Comparison of ENCODE assay signal across 8 cellular contexts in the genomic region with DNA sequence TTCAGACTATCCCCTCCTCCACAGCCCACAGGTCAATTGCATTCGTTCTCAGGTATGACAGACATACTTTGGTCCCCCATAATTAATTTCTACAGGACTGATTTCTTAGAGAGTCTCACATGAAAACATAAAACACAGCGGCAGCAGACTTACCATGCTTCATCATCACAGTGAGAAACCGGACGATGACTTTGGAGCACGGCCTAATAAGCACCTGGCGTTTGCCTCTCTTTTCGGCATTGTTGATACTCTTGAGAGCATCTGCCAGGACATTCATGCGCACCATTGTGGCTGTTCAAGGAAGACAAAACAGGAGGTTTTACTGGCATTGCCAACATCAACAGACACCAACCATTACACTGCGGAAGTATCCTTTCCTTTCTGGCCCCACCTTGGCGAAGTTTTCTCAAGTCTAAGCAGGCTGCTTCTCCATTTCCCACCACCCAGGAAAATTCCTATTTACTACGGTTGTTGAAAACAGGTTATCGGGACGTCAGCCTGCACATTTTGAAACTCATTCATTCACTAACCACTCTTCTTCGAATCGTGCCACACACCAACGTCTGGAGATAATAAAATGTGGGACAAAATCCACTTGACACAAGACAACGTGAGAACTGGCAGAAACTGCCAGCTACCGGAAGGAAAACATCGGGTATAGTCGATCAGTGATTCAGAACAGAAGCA. TPM values are rescaled to one million over a fixed set of nuclear protein-coding genes. Genes with fewer than 3 reads are reported as not detected.
DNase-seq lines count a peak whose midpoint lies in the region; ATAC-seq and TF ChIP-seq lines count a peak whose summit lies in the region.

No MANE protein-coding gene starts in this region.

- H3F3A ChIP-seq in DOHH2 (ENCODE audit: control insufficient read depth, insufficient read depth), result peaks cover 73% of the 10 kb centered on the region
- H3F3A ChIP-seq in OCI-LY1 (ENCODE audit: insufficient read depth, low read length), result peaks cover 14% of the 10 kb centered on the region; the same call in 1 of the 2 replicates

- peak overlapping the region; percentile 93 for H3K27ac Mint-ChIP-seq in osteocyte (ENCODE audit: unreplicated experiment)

- H3K9me2 ChIP-seq in DOHH2 (replicated peaks; ENCODE audit: control insufficient read depth, low read length) (no peaks in the 10 kb centered on the region), OCI-LY1 (ENCODE audit: low read depth, low read length) (no peaks in the 10 kb centered on the region)

- H3K27me3 ChIP-seq in DOHH2 (ENCODE audit: control insufficient read depth, low read length), result no peaks in the 10 kb centered on the region
- no peaks in the 10 kb centered on the region for H3K27me3 ChIP-seq in OCI-LY1 (ENCODE audit: insufficient read depth, low read length)

- H3K27me3 Mint-ChIP-seq in osteocyte (ENCODE audit: unreplicated experiment), result no peaks in the 10 kb centered on the region

- H4K20me1 ChIP-seq in DOHH2 (ENCODE audit: control insufficient read depth, insufficient read depth, low read depth, low read length) (peaks cover 50% of the 10 kb centered on the region), OCI-LY1 (ENCODE audit: insufficient read depth, low read length) (peaks cover 5% of the 10 kb centered on the region; the same call in 1 of the 2 replicates)

- H3K4me2 ChIP-seq in DOHH2 (ENCODE audit: low read length) (peak overlapping the region; percentile 98), OCI-LY1 (ENCODE audit: low read length) (peak overlapping the region; percentile 79)

- H3K27ac ChIP-seq in DOHH2 (ENCODE audit: low read depth, low read length) (peak overlapping the region; percentile 59), OCI-LY1 (ENCODE audit: low read depth, low read length, poor library complexity, severe bottlenecking) (peak overlapping the region; percentile 47)

- ATAC-seq in GM21381 (IDR thresholded peaks at IDR 0.05; ENCODE audit: unreplicated experiment) (no peak), HG03135 (IDR thresholded peaks at IDR 0.05; ENCODE audit: unreplicated experiment) (no peak)

- DNase-seq in epithelial cell of esophagus (ENCODE audit: low read depth) (peak; percentile 20), osteocyte (ENCODE audit: extremely low spot score, unreplicated experiment) (no peak), posterior vena cava (ENCODE audit: low spot score) (no peak), amygdala (lab: John Stamatoyannopoulos, UW) (no peak)

- H3K4me3 Mint-ChIP-seq in osteocyte (ENCODE audit: unreplicated experiment), result peak overlapping the region; percentile 97

- intact Hi-C loops in posterior vena cava (cut with DNase I), result no loop called here

- no peak for TF ChIP-seq CTCF in DOHH2 (IDR thresholded peaks at IDR 0.05; ENCODE audit: low read depth, low read length, poor library complexity, severe bottlenecking)
- no peak for TF ChIP-seq CTCF in OCI-LY1 (IDR thresholded peaks at IDR 0.05; ENCODE audit: low read length)
- TF ChIP-seq CTCF in epithelial cell of esophagus (IDR thresholded peaks at IDR 0.05; ENCODE audit: insufficient read depth, low read depth, low read length, missing control alignments), result no peak
- no peak for TF ChIP-seq CTCF in osteocyte (IDR thresholded peaks at IDR 0.05)

- H3K9me3 ChIP-seq in DOHH2 (ENCODE audit: control insufficient read depth, insufficient read depth, low read length), result no peaks in the 10 kb centered on the region
- no peaks in the 10 kb centered on the region for H3K9me3 ChIP-seq in OCI-LY1 (ENCODE audit: low read length)

- peaks cover 56% of the 10 kb centered on the region for H3K36me3 Mint-ChIP-seq in osteocyte (ENCODE audit: unreplicated experiment)

- H3K36me3 ChIP-seq in DOHH2 (ENCODE audit: control insufficient read depth, low read length) (peaks cover 94% of the 10 kb centered on the region), OCI-LY1 (ENCODE audit: insufficient read depth, low read length) (peaks cover 92% of the 10 kb centered on the region)

- H3K4me3 ChIP-seq in DOHH2 (ENCODE audit: low read length) (peak overlapping the region; percentile 97), OCI-LY1 (ENCODE audit: low read depth, low read length, poor library complexity, severe bottlenecking) (peak overlapping the region; percentile 98), epithelial cell of esophagus (ENCODE audit: low read length) (peak overlapping the region; percentile 95)

- H3K4me1 ChIP-seq in DOHH2 (ENCODE audit: control insufficient read depth, low read length) (peaks cover 33% of the 10 kb centered on the region), OCI-LY1 (ENCODE audit: insufficient read depth, low read length, severe bottlenecking) (peaks cover 46% of the 10 kb centered on the region)

- H3K79me2 ChIP-seq in DOHH2 (ENCODE audit: control insufficient read depth, low read length) (peaks cover 65% of the 10 kb centered on the region), OCI-LY1 (ENCODE audit: insufficient read depth, low read length) (peaks cover 58% of the 10 kb centered on the region)

- no peaks in the 10 kb centered on the region for H3K9me3 Mint-ChIP-seq in osteocyte (ENCODE audit: unreplicated experiment)

- peak overlapping the region; percentile 98 for H3K9ac ChIP-seq in OCI-LY1 (ENCODE audit: low read length)

- H3K4me1 Mint-ChIP-seq in osteocyte (ENCODE audit: unreplicated experiment), result peaks cover 49% of the 10 kb centered on the region

- no peak overlapping the region for H2AFZ ChIP-seq in OCI-LY1 (ENCODE audit: low read length)

RNA-seq across cellular contexts. Expression of a gene that starts 1.2 kb away (rescaled TPM):
- total RNA-seq in osteocyte (1,200 and 1,259 TPM in 2 replicates), posterior vena cava (1,000 to 10,000 TPM; 1,309 to 1,350 TPM)

RNA-seq across cellular contexts. Expression of a gene that starts 12.4 kb away (rescaled TPM):
- total RNA-seq in osteocyte (95.4 and 97.9 TPM in 2 replicates), posterior vena cava (10 to 100 TPM; 51.9 to 56.7 TPM)
